Comparison of ENCODE assay signal across 35 cellular contexts in the genomic region with DNA sequence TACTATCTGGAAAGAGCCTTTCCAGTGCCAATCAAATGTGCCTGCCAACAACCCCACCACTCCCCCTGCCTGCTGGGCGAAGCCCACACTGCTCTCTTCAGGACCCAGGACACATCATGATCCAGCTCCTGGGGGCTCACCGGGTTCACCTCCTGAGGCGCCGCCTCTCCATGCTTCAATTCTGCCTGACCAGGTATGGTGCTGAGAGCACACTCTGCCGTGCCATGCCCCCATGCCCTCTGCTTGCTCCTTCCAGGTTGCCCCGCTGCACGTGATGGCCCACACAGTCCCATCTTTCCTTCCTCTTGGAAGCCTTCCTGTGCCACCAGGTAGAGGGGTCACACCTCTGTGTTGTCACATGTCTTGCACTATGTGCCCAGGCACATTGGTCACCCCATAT. TPM values are rescaled to one million over a fixed set of nuclear protein-coding genes. Genes with fewer than 3 reads are reported as not detected.
"Had no signal": no experiment of that assay in that cellular context is flagged by ENCODE, and none has a peak within 500 bp of the region (broad histone marks: within the 10 kb centered on the region; RNA-seq: fewer than 3 reads in every experiment).

No MANE protein-coding gene starts in this region.

- H3K4me3 ChIP-seq: heart right ventricle, hepatocyte, lower lobe of right lung, neural progenitor cell, psoas muscle, right lobe of liver, smooth muscle cell, stomach, testis, thyroid gland, transverse colon, upper lobe of right lung, uterus had no signal

- H3K36me3 Mint-ChIP-seq: mesothelial cell of epicardium; natural killer cell; stimulated activated memory B cell treated with anti-CD40 and anti-IgM and Interleukin-4, amounts not matched to agents 10 μg/mL and 1 μg/mL and 100 μg/mL, for 72 hours had no signal

- H3K36me3 ChIP-seq: lower lobe of right lung, neural progenitor cell, neutrophil, right lobe of liver, stomach, thyroid gland, transverse colon, upper lobe of right lung, uterus had no signal

- DNase-seq: heart right ventricle; islet precursor cell; kidney glomerular epithelial cell; left cardiac atrium; lower lobe of right lung; mesendoderm; naive B cell; natural killer cell; nephron progenitor cell; psoas muscle; right lobe of liver; stimulated activated CD4-positive, alpha-beta T cell treated with anti-CD3 and anti-CD28 coated beads, Interleukin-1b, Interleukin-23, amount 100 ng/mL, for 48 hours; stimulated activated CD4-positive, alpha-beta T cell treated with anti-CD3 and anti-CD28 coated beads, Interleukin-2, amount 100 ng/mL, for 48 hours; stimulated activated CD4-positive, alpha-beta T cell treated with anti-CD3 and anti-CD28 coated beads, Interleukin-4, amount 100 ng/mL, for 4 hours; stimulated activated CD8-positive, alpha-beta memory T cell treated with anti-CD3 and anti-CD28 coated beads, Interleukin-4, amount 100 ng/mL, for 48 hours; stimulated activated naive CD4-positive, alpha-beta T cell treated with Interleukin-2 at 50 U/mL for 16 hours; stomach; testis; thyroid gland; transverse colon; upper lobe of right lung; uterus had no signal

- ATAC-seq: heart right ventricle; left cardiac atrium; left lobe of liver; lower lobe of right lung; natural killer cell; psoas muscle; right lobe of liver; stimulated activated memory B cell treated with anti-CD40 and anti-IgM and Interleukin-4, amounts not matched to agents 10 μg/mL and 1 μg/mL and 100 μg/mL, for 72 hours; upper lobe of right lung had no signal

- H3K9me3 ChIP-seq: heart right ventricle, lower lobe of right lung, neutrophil, psoas muscle, right lobe of liver, stomach, testis, thyroid gland, transverse colon, upper lobe of right lung, uterus had no signal

- H3K4me3 Mint-ChIP-seq: mesothelial cell of epicardium; naive B cell; natural killer cell; nephron progenitor cell; neural progenitor cell; stimulated activated memory B cell treated with anti-CD40 and anti-IgM and Interleukin-4, amounts not matched to agents 10 μg/mL and 1 μg/mL and 100 μg/mL, for 72 hours had no signal

- H3K9me3 Mint-ChIP-seq: mesothelial cell of epicardium, natural killer cell, nephron progenitor cell, neural progenitor cell had no signal

- H3K27ac ChIP-seq: heart right ventricle, hepatocyte, lower lobe of right lung, neural progenitor cell, neutrophil, parathyroid adenoma, psoas muscle, right lobe of liver, stomach, testis, thyroid gland, transverse colon, upper lobe of right lung, uterus had no signal

- H3K27ac Mint-ChIP-seq: mesothelial cell of epicardium; naive B cell; natural killer cell; nephron progenitor cell; neural progenitor cell; stimulated activated memory B cell treated with anti-CD40 and anti-IgM and Interleukin-4, amounts not matched to agents 10 μg/mL and 1 μg/mL and 100 μg/mL, for 72 hours had no signal

- H3K4me1 ChIP-seq: lower lobe of right lung, neural progenitor cell, parathyroid adenoma, psoas muscle, right lobe of liver, stomach, testis, thyroid gland, transverse colon, upper lobe of right lung, uterus had no signal

- H3K4me1 Mint-ChIP-seq: mesothelial cell of epicardium; natural killer cell; stimulated activated memory B cell treated with anti-CD40 and anti-IgM and Interleukin-4, amounts not matched to agents 10 μg/mL and 1 μg/mL and 100 μg/mL, for 72 hours had no signal

- H3K27me3 ChIP-seq: hepatocyte, neural progenitor cell, right lobe of liver, testis, thyroid gland, uterus had no signal

RNA-seq across cellular contexts. Expression of gene ASB18, which starts 47.5 kb away (rescaled TPM):
- total RNA-seq: hepatocyte, left lobe of liver, liver, lower lobe of right lung, mesothelial cell of epicardium, mononuclear cell, natural killer cell, osteoblast, posterior vena cava, right lobe of liver, smooth muscle cell, stomach, thyroid gland, transverse colon, upper lobe of right lung, uterus had no signal
- polyA plus RNA-seq: hepatocyte, liver, stomach had no signal

RNA-seq across cellular contexts. Expression of gene GBX2, which starts 48.5 kb away (rescaled TPM):
- total RNA-seq: hepatocyte, left cardiac atrium, left lobe of liver, liver, lower lobe of right lung, mononuclear cell, natural killer cell, osteoblast, posterior vena cava, psoas muscle, right lobe of liver, skeletal muscle tissue, smooth muscle cell, thyroid gland, transverse colon, upper lobe of right lung, uterus had no signal
- polyA plus RNA-seq: liver, psoas muscle, smooth muscle cell, stomach had no signal
